Comparison of ENCODE assay signal across 9 cellular contexts in the genomic region with DNA sequence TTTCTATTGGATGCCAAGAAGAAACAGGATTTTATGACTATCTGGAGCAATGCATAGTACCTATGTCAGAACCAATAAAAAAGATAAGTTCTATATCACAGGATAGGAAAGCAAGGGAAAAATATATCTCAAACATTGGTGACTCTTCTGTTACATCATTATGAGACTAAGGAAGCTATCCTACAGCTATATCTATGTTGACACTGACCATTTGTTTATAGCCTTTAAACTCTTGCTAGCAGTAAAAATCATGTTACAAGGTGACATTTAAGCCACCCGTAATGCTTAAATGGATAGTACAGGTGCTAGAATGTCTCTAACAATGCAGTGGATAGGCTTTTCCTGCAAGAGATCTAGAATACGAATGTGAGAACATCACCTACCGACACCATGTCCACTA. TPM values are rescaled to one million over a fixed set of nuclear protein-coding genes. Genes with fewer than 3 reads are reported as not detected.
"Had no signal": no experiment of that assay in that cellular context is flagged by ENCODE, and none has a peak within 500 bp of the region (broad histone marks: within the 10 kb centered on the region; RNA-seq: fewer than 3 reads in every experiment).

No MANE protein-coding gene starts in this region.

- DNase-seq: IMR-90, KBM-7, KG1 had no signal

- ATAC-seq: HepG2 had no signal

- H3K4me3 ChIP-seq: K562 had no signal

- FAIRE-seq: HepG2, HTR-8/SVneo, K562 had no signal

RNA-seq across cellular contexts. Expression of a gene that starts 28.6 kb away (rescaled TPM):
- total RNA-seq: HepG2, HT-29, HT1080, K562 had no signal
- polyA plus RNA-seq: HepG2, IgD-negative memory B cell, IMR-90 had no signal
